ENCODE assay signal across 1 cellular context in the genomic region with DNA sequence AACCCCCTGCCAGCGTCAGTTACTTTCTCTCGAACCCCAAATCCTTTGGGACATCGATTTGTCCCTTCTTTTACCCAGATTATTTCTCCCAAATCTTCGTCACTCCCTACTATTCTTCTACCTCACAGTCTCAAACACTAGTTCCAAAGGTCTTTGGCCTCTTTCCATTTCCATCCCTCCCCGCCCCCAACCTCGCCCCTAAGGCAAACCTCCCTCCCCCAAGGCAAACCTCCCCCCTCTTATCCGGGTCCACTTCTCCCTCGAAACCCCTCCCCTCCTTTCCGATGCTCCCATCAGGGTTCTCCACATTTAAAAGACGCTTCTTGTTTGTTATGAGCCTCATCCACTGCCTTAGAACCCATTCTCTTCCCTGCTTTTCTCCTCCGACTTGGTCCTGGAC.
TF ChIP-seq lines count a peak whose summit lies in the region.

No MANE protein-coding gene starts in this region.

TF ChIP-seq in A549, 52 proteins besides CTCF, POLR2A, EP300 and RAD21 (continued from another document):
- TF ChIP-seq, protein P1, sequence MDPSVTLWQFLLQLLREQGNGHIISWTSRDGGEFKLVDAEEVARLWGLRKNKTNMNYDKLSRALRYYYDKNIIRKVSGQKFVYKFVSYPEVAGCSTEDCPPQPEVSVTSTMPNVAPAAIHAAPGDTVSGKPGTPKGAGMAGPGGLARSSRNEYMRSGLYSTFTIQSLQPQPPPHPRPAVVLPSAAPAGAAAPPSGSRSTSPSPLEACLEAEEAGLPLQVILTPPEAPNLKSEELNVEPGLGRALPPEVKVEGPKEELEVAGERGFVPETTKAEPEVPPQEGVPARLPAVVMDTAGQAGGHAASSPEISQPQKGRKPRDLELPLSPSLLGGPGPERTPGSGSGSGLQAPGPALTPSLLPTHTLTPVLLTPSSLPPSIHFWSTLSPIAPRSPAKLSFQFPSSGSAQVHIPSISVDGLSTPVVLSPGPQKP (IDR thresholded peaks at IDR 0.05; ENCODE audit: low read depth, low read length) = no peak
- no peak for TF ChIP-seq JUN (IDR thresholded peaks at IDR 0.05)
- no peak for TF ChIP-seq ZSCAN20 (CRISPR knock-in tag; IDR thresholded peaks at IDR 0.05)
